ENCODE assay signal across 1 cellular context in genomic region chr17:74987418-74987908, GRCh38.
A peak's percentile ranks its signal among the peaks of the same experiment; 100 is the strongest.
TF ChIP-seq lines count a peak whose summit lies in the region.

TSS of gene CDR2L (plus strand) at chr17:74987632. CDS start at chr17:74988044, 412 bp downstream.

TF ChIP-seq in HepG2, 621 proteins besides CTCF, POLR2A, EP300 and RAD21 (continued from another document and continues in another):
- TF ChIP-seq ZNF770 (CRISPR knock-in tag; IDR thresholded peaks at IDR 0.05) (peak; percentile 11; the same call in 1 of the 2 replicates), GTF2F1 (IDR thresholded peaks at IDR 0.05; ENCODE audit: low read length) (no peak), ZHX2 (IDR thresholded peaks at IDR 0.05; ENCODE audit: low read depth) (no peak), ZHX2 (CRISPR knock-in tag; IDR thresholded peaks at IDR 0.05; ENCODE audit: borderline replicate concordance) (no peak), ZMAT3 (CRISPR knock-in tag; conservative IDR thresholded peaks at IDR 0.05) (no peak; the same call in 1 of the 2 replicates), RXRB (CRISPR knock-in tag; IDR thresholded peaks at IDR 0.05; ENCODE audit: borderline replicate concordance) (no peak), SETDB1 (CRISPR knock-in tag; IDR thresholded peaks at IDR 0.05; ENCODE audit: borderline replicate concordance) (no peak), ZXDC (CRISPR knock-in tag; IDR thresholded peaks at IDR 0.05) (no peak), ZBTB4 (CRISPR knock-in tag; IDR thresholded peaks at IDR 0.05; ENCODE audit: borderline replicate concordance) (no peak), DDIT3 (CRISPR knock-in tag; IDR thresholded peaks at IDR 0.05) (no peak), HOXA5 (CRISPR knock-in tag; IDR thresholded peaks at IDR 0.05) (0 out of 2 replicates have a peak, but pooled peaks have one; percentile 22), MEIS2 (CRISPR knock-in tag; IDR thresholded peaks at IDR 0.05) (no peak), ZC3H13 (CRISPR knock-in tag; IDR thresholded peaks at IDR 0.05) (no peak), CCDC6 (CRISPR knock-in tag; IDR thresholded peaks at IDR 0.05) (peak; percentile 68; the same call in 1 of the 2 replicates), MTA3 (CRISPR knock-in tag; IDR thresholded peaks at IDR 0.05) (no peak), FOSL2 (CRISPR knock-in tag; IDR thresholded peaks at IDR 0.05) (no peak), FOXM1 (CRISPR knock-in tag; IDR thresholded peaks at IDR 0.05) (no peak), ZNF333 (CRISPR knock-in tag; IDR thresholded peaks at IDR 0.05; ENCODE audit: borderline replicate concordance) (no peak; the same call in 1 of the 2 replicates), MTF2 (CRISPR knock-in tag; IDR thresholded peaks at IDR 0.05; ENCODE audit: borderline replicate concordance) (no peak), GMEB1 (CRISPR knock-in tag; IDR thresholded peaks at IDR 0.05; ENCODE audit: borderline replicate concordance) (no peak), ZNF407 (CRISPR knock-in tag; IDR thresholded peaks at IDR 0.05; ENCODE audit: not compliant biosample characterization) (no peak), GABPB1 (CRISPR knock-in tag; IDR thresholded peaks at IDR 0.05) (0 out of 2 replicates have a peak, but pooled peaks have one; percentile 40), TAF1 (CRISPR knock-in tag; IDR thresholded peaks at IDR 0.05) (no peak), ARID2 (CRISPR knock-in tag; IDR thresholded peaks at IDR 0.05; ENCODE audit: borderline replicate concordance) (no peak), GLMP (CRISPR knock-in tag; IDR thresholded peaks at IDR 0.05; ENCODE audit: borderline replicate concordance) (no peak), DMAP1 (CRISPR knock-in tag; IDR thresholded peaks at IDR 0.05) (no peak), SCMH1 (CRISPR knock-in tag; IDR thresholded peaks at IDR 0.05; ENCODE audit: borderline replicate concordance) (no peak), ZBTB8A (CRISPR knock-in tag; IDR thresholded peaks at IDR 0.05; ENCODE audit: borderline replicate concordance, low read depth) (no peak), ZNF256 (CRISPR knock-in tag; conservative IDR thresholded peaks at IDR 0.05) (no peak)
